14 cellular contexts compared by ENCODE assay signal in genomic region chr2:234686088-234686890, GRCh38.
A peak's percentile ranks its signal among the peaks of the same experiment; 100 is the strongest.
DNase-seq lines count a peak whose midpoint lies in the region; ATAC-seq, FAIRE-seq and TF ChIP-seq lines count a peak whose summit lies in the region.
"Had no signal": no experiment of that assay in that cellular context is flagged by ENCODE, and none has a peak within 500 bp of the region (broad histone marks: within the 10 kb centered on the region; RNA-seq: fewer than 3 reads in every experiment).

No MANE protein-coding gene starts in this region.

- intact Hi-C loops in Right ventricle myocardium inferior (cut with DNase I): no loop called here

- no peak for ATAC-seq in Right ventricle myocardium inferior
- no peak for ATAC-seq in GM21737 (IDR thresholded peaks at IDR 0.05; ENCODE audit: unreplicated experiment)
- ATAC-seq: activated CD8-positive, alpha-beta memory T cell treated with anti-CD3 and anti-CD28 coated beads, Interleukin-2, amount 10 ng/mL, durations not matched to agents 7 days and 5 days; left colon had no signal

- H3K36me3 Mint-ChIP-seq in astrocyte (ENCODE audit: low read depth, unreplicated experiment): no peaks in the 10 kb centered on the region
- H3K36me3 Mint-ChIP-seq: activated CD8-positive, alpha-beta memory T cell treated with anti-CD3 and anti-CD28 coated beads, Interleukin-2, amount 10 ng/mL, durations not matched to agents 7 days and 5 days had no signal

- no peaks in the 10 kb centered on the region for H3K79me2 ChIP-seq in ACC112 (ENCODE audit: control insufficient read depth, insufficient read depth, low read length, unreplicated experiment)
- no peaks in the 10 kb centered on the region for H3K79me2 ChIP-seq in astrocyte (ENCODE audit: insufficient read depth, low read length)

- H3K36me3 ChIP-seq in ACC112 (ENCODE audit: insufficient read depth, low read length) (no peaks in the 10 kb centered on the region), astrocyte (ENCODE audit: insufficient read depth, low read length) (no peaks in the 10 kb centered on the region), small intestine (ENCODE audit: control insufficient read depth in 2 of 2, insufficient read depth in 2 of 2, low read length in 2 of 2) (no peaks in the 10 kb centered on the region)

- H2AFZ ChIP-seq in ACC112 (ENCODE audit: low read length, unreplicated experiment): peak overlapping the region; percentile 19
- peak overlapping the region; percentile 27 for H2AFZ ChIP-seq in astrocyte (ENCODE audit: low read depth, low read length)

- TF ChIP-seq CTCF in astrocyte (IDR thresholded peaks at IDR 0.05; ENCODE audit: insufficient read depth, low read depth, low read length): no peak

- H3K4me3 Mint-ChIP-seq in astrocyte (ENCODE audit: unreplicated experiment): no peak overlapping the region
- H3K4me3 Mint-ChIP-seq: activated CD8-positive, alpha-beta memory T cell treated with anti-CD3 and anti-CD28 coated beads, Interleukin-2, amount 10 ng/mL, durations not matched to agents 7 days and 5 days; B cell had no signal

- no peaks in the 10 kb centered on the region for H4K20me1 ChIP-seq in astrocyte (ENCODE audit: insufficient read depth, low read length)

- peaks cover 48% of the 10 kb centered on the region for H3K4me1 Mint-ChIP-seq in astrocyte (ENCODE audit: low read depth, unreplicated experiment)
- H3K4me1 Mint-ChIP-seq: activated CD8-positive, alpha-beta memory T cell treated with anti-CD3 and anti-CD28 coated beads, Interleukin-2, amount 10 ng/mL, durations not matched to agents 7 days and 5 days; B cell had no signal

- H3K27ac Mint-ChIP-seq in astrocyte (ENCODE audit: unreplicated experiment): peak overlapping the region; percentile 85
- H3K27ac Mint-ChIP-seq: activated CD8-positive, alpha-beta memory T cell treated with anti-CD3 and anti-CD28 coated beads, Interleukin-2, amount 10 ng/mL, durations not matched to agents 7 days and 5 days; B cell had no signal

- H3K4me3 ChIP-seq in ACC112 (ENCODE audit: low read depth, low read length) (no peak overlapping the region), astrocyte (ENCODE audit: insufficient read depth, low read depth, low read length) (no peak overlapping the region), small intestine (ENCODE audit: low read depth in 1 of 2, low read length in 2 of 2) (no peak overlapping the region)

- H3K9me3 ChIP-seq in astrocyte (ENCODE audit: insufficient read depth, low read depth, low read length) (peaks cover 5% of the 10 kb centered on the region), small intestine (ENCODE audit: control insufficient read depth, low read depth) (no peaks in the 10 kb centered on the region)

- FAIRE-seq in astrocyte (lab: Jason Lieb, UNC) (peak; percentile 23), small intestine (lab: Jason Lieb, UNC) (no peak)
- FAIRE-seq: GM19239 had no signal

- no peaks in the 10 kb centered on the region for H3K9me3 Mint-ChIP-seq in astrocyte (ENCODE audit: unreplicated experiment)

- WGBS in small intestine, 3 donors: 55 to 69% (median 67%) methylated on average over 4 of the region's 4 CpGs

- DNase-seq in HK-2 (ENCODE audit: unreplicated experiment) (peak; percentile 39), astrocyte (ENCODE audit: low read depth) (peak; percentile 73), islet precursor cell (peak; percentile 96), small intestine (no peak), foreskin melanocyte (no peak), Right ventricle myocardium inferior (ENCODE audit: missing footprints) (no peak)
- DNase-seq: activated CD8-positive, alpha-beta memory T cell treated with anti-CD3 and anti-CD28 coated beads, Interleukin-2, amount 10 ng/mL, durations not matched to agents 7 days and 5 days; erythroblast; left colon; NCI-H1092 had no signal

- H3K9ac ChIP-seq in astrocyte (ENCODE audit: low read length): no peak overlapping the region

- H3K27ac ChIP-seq in ACC112 (ENCODE audit: low read depth, low read length) (no peak overlapping the region), astrocyte (ENCODE audit: low read depth, low read length) (no peak overlapping the region), small intestine (ENCODE audit: low read depth in 1 of 2, low read length in 1 of 2) (no peak overlapping the region)

- H3K27me3 ChIP-seq in ACC112 (ENCODE audit: insufficient read depth, low read length) (no peaks in the 10 kb centered on the region), astrocyte (ENCODE audit: insufficient read depth, low read length) (no peaks in the 10 kb centered on the region), small intestine (ENCODE audit: control insufficient read depth in 2 of 2, insufficient read depth in 2 of 2, low read length in 2 of 2) (no peaks in the 10 kb centered on the region)

- no peaks in the 10 kb centered on the region for H3K27me3 Mint-ChIP-seq in astrocyte (ENCODE audit: low read depth, unreplicated experiment)

- H3K4me1 ChIP-seq in ACC112 (ENCODE audit: control insufficient read depth, insufficient read depth, low read length, unreplicated experiment) (peaks cover 39% of the 10 kb centered on the region), astrocyte (ENCODE audit: insufficient read depth, low read length) (peaks cover 26% of the 10 kb centered on the region), small intestine (ENCODE audit: control insufficient read depth in 2 of 2, insufficient read depth in 1 of 2, low read depth in 1 of 2, low read length in 1 of 2) (no peaks in the 10 kb centered on the region)

- peak overlapping the region; percentile 39 for H3K4me2 ChIP-seq in astrocyte (ENCODE audit: low read length)

Comparison
In these comparisons a context has a peak if more than half of its experiments do, and no peak if none do; other contexts are left out.
1. DNase-seq: peak in HK-2 (single experiment), astrocyte (single experiment) and islet precursor cell (single experiment); none in small intestine (single experiment), foreskin melanocyte (single experiment) and Right ventricle myocardium inferior (single experiment).